ENCODE assay signal across 19 cellular contexts in the genomic region with DNA sequence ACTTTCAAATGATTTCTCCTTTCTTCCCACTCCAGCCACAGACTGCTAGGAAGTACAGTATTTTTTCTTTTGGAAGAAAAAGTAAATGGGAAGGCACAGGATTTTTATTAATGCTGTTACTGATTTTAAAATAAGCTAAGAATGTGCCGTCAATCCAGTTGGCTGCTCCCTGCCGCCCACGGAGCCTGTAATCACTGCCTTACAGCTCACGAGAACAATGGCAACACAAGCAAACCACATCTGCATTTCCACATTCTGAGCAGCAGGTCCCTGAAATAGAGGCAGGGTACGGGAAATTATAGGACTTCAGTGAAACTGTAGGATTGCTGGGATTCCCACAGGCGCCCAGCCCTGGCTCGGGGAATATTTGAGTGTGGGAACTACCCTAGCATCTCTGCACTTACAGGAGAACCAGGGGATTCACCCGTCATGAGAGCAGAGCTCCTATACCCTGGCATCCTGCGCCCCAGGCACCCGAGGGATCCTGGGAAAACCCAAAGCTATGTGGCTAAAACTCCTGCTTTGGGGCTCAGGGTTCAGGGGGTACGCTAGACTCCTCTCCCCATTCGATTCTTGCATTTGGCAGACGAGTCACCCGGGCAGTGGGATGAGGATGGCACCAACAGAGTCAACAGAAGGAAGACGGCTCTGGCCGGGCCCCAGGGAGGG.
DNase-seq lines count a peak whose midpoint lies in the region; ATAC-seq and TF ChIP-seq lines count a peak whose summit lies in the region.
"Had no signal": no experiment of that assay in that cellular context is flagged by ENCODE, and none has a peak within 500 bp of the region (broad histone marks: within the 10 kb centered on the region; RNA-seq: fewer than 3 reads in every experiment).

No MANE protein-coding gene starts in this region.

- H2AFZ ChIP-seq in GM23248 = peak overlapping the region; percentile 27; the same call in 1 of the 2 replicates

- no peaks in the 10 kb centered on the region for H3K27me3 Mint-ChIP-seq in stimulated activated memory B cell treated with anti-CD40 and anti-IgM and Interleukin-4, amounts not matched to agents 10 μg/mL and 1 μg/mL and 100 μg/mL, for 72 hours
- H3K27me3 Mint-ChIP-seq: naive thymus-derived CD4-positive, alpha-beta T cell had no signal

- no peaks in the 10 kb centered on the region for H4K20me1 ChIP-seq in GM23248 (ENCODE audit: insufficient read depth)

- no peak for ATAC-seq in stimulated activated memory B cell treated with anti-CD40 and anti-IgM and Interleukin-4, amounts not matched to agents 10 μg/mL and 1 μg/mL and 100 μg/mL, for 72 hours
- ATAC-seq: left lung; naive thymus-derived CD4-positive, alpha-beta T cell had no signal

- no peaks in the 10 kb centered on the region for H3F3A ChIP-seq in GM23248 (ENCODE audit: insufficient read depth)

- no peak overlapping the region for H3K4me3 Mint-ChIP-seq in stimulated activated memory B cell treated with anti-CD40 and anti-IgM and Interleukin-4, amounts not matched to agents 10 μg/mL and 1 μg/mL and 100 μg/mL, for 72 hours
- H3K4me3 Mint-ChIP-seq: naive thymus-derived CD4-positive, alpha-beta T cell had no signal

- POLR2A ChIA-PET in A673 (lab: Charles Lee; ENCODE audit: low non-redundant PET) = no interaction called here

- no peaks in the 10 kb centered on the region for H3K27me3 ChIP-seq in GM23248 (replicated peaks; ENCODE audit: insufficient read depth)
- H3K27me3 ChIP-seq in adipocyte (replicated peaks; ENCODE audit: control insufficient read depth, insufficient read depth, low read length) = peaks cover 11% of the 10 kb centered on the region
- H3K27me3 ChIP-seq in A673 (replicated peaks; ENCODE audit: insufficient read depth, low read depth, low read length, poor library complexity) = no peaks in the 10 kb centered on the region
- H3K27me3 ChIP-seq: dorsolateral prefrontal cortex, esophagus squamous epithelium, left lung had no signal

- H3K27ac ChIP-seq in GM23248 = peak overlapping the region; percentile 23
- no peak overlapping the region for H3K27ac ChIP-seq in A673 (ENCODE audit: low read depth, low read length, poor library complexity, severe bottlenecking)
- H3K27ac ChIP-seq: dorsolateral prefrontal cortex, esophagus squamous epithelium, left lung had no signal

- intact Hi-C loops in A673 (cut with micrococcal nuclease; ENCODE audit: unreplicated experiment) = no loop called here

- no peak overlapping the region for H3K4me3 ChIP-seq in GM23248
- H3K4me3 ChIP-seq in adipocyte (ENCODE audit: low read length) = no peak overlapping the region
- no peak overlapping the region for H3K4me3 ChIP-seq in A673 (ENCODE audit: low read depth, low read length, poor library complexity, severe bottlenecking)
- H3K4me3 ChIP-seq: dorsolateral prefrontal cortex, esophagus squamous epithelium, left lung had no signal

- H3K9me2 ChIP-seq in GM23248 (ENCODE audit: insufficient read depth) = no peaks in the 10 kb centered on the region

- no peaks in the 10 kb centered on the region for H3K36me3 ChIP-seq in GM23248 (ENCODE audit: low read depth)
- H3K36me3 ChIP-seq in adipocyte (ENCODE audit: control insufficient read depth, insufficient read depth, low read length, severe bottlenecking) = no peaks in the 10 kb centered on the region
- no peaks in the 10 kb centered on the region for H3K36me3 ChIP-seq in A673 (ENCODE audit: insufficient read depth, low read length, poor library complexity, severe bottlenecking)
- H3K36me3 ChIP-seq: esophagus squamous epithelium, left lung had no signal

- CTCF ChIA-PET in A673 (lab: Charles Lee) = interaction anchor here (0.7 kb wide), 1 partner anchor 172 kb away, joined by 11 read pairs; no protein-coding TSS in a partner anchor

- in situ Hi-C loops in GM23248 (cut with MboI) = no loop called here

- peak overlapping the region; percentile 22 for H3K4me2 ChIP-seq in GM23248 (ENCODE audit: unreplicated experiment)

- peak overlapping the region; percentile 51 for H3K27ac Mint-ChIP-seq in stimulated activated memory B cell treated with anti-CD40 and anti-IgM and Interleukin-4, amounts not matched to agents 10 μg/mL and 1 μg/mL and 100 μg/mL, for 72 hours
- H3K27ac Mint-ChIP-seq: naive thymus-derived CD4-positive, alpha-beta T cell had no signal

- no peaks in the 10 kb centered on the region for H3K9me3 Mint-ChIP-seq in stimulated activated memory B cell treated with anti-CD40 and anti-IgM and Interleukin-4, amounts not matched to agents 10 μg/mL and 1 μg/mL and 100 μg/mL, for 72 hours
- H3K9me3 Mint-ChIP-seq: naive thymus-derived CD4-positive, alpha-beta T cell had no signal

- H3K79me2 ChIP-seq in GM23248 (ENCODE audit: insufficient read depth) = no peaks in the 10 kb centered on the region

- no peak for TF ChIP-seq CTCF in A673 (conservative IDR thresholded peaks at IDR 0.05; ENCODE audit: low read depth, low read length)

- H3K4me1 Mint-ChIP-seq in stimulated activated memory B cell treated with anti-CD40 and anti-IgM and Interleukin-4, amounts not matched to agents 10 μg/mL and 1 μg/mL and 100 μg/mL, for 72 hours = peaks cover 19% of the 10 kb centered on the region

- no TSS peak for BruUV-seq in A673 (replicated peaks; lab: Mats Ljungman, UMichigan)

- DNase-seq in GM23248 (peak; percentile 83), adipocyte (ENCODE audit: low read depth) (no peak), kidney glomerular epithelial cell (lab: John Stamatoyannopoulos, UW) (peak; percentile 28), NCI-H2029 treated with DMSO at 0.1 percent for 48 hours (lab: John Stamatoyannopoulos, UW) (no peak), A673 (ENCODE audit: low spot score) (no peak), iPS-NIHi7 (ENCODE audit: extremely low spot score) (no peak)
- DNase-seq: anterior cingulate cortex; C1 segment of cervical spinal cord; DND-41; dorsolateral prefrontal cortex; esophagus squamous epithelium; left lung; MM.1S; naive thymus-derived CD4-positive, alpha-beta T cell; NCI-H2081; NCI-H69; retina; stimulated activated CD8-positive, alpha-beta memory T cell treated with anti-CD3 and anti-CD28 coated beads, Interleukin-4, amount 100 ng/mL, for 48 hours had no signal

- H3K9ac ChIP-seq in GM23248 = peak overlapping the region; percentile 41; the same call in 1 of the 2 replicates
- peak overlapping the region; percentile 15 for H3K9ac ChIP-seq in adipocyte (ENCODE audit: low read length)

- no peaks in the 10 kb centered on the region for H3K9me3 ChIP-seq in GM23248 (ENCODE audit: low read depth)
- H3K9me3 ChIP-seq in adipocyte (ENCODE audit: control insufficient read depth, low read length) = no peaks in the 10 kb centered on the region
- H3K9me3 ChIP-seq in A673 (ENCODE audit: low read depth, low read length, poor library complexity, severe bottlenecking) = no peaks in the 10 kb centered on the region
- H3K9me3 ChIP-seq: esophagus squamous epithelium, left lung had no signal

- 31 to 32% methylated on average over 16 of the region's 16 CpGs for WGBS in GM23248 (ENCODE audit: low coverage in 1 of 2, low lambda C conversion rate in 2 of 2, missing lambda C conversion rate in 2 of 2), 2 experiments

- H3K36me3 Mint-ChIP-seq in stimulated activated memory B cell treated with anti-CD40 and anti-IgM and Interleukin-4, amounts not matched to agents 10 μg/mL and 1 μg/mL and 100 μg/mL, for 72 hours = no peaks in the 10 kb centered on the region
- H3K36me3 Mint-ChIP-seq: naive thymus-derived CD4-positive, alpha-beta T cell had no signal

- peaks cover 30% of the 10 kb centered on the region for H3K4me1 ChIP-seq in GM23248 (ENCODE audit: insufficient read depth)
- H3K4me1 ChIP-seq in adipocyte (ENCODE audit: control insufficient read depth, insufficient read depth, low read length) = peaks cover 42% of the 10 kb centered on the region
- no peaks in the 10 kb centered on the region for H3K4me1 ChIP-seq in A673 (ENCODE audit: insufficient read depth, low read length, poor library complexity, severe bottlenecking)
- H3K4me1 ChIP-seq: esophagus squamous epithelium had no signal

Comparison
In these comparisons a context has a peak if more than half of its experiments do, and no peak if none do; other contexts are left out.
1. DNase-seq: peak in GM23248 (single experiment) and kidney glomerular epithelial cell (single experiment); none in adipocyte (single experiment), NCI-H2029 treated with DMSO at 0.1 percent for 48 hours (single experiment), A673 (single experiment) and iPS-NIHi7 (single experiment).